1 cellular context compared by ENCODE assay signal in genomic region chr1:167221804-167222610, GRCh38.
TF ChIP-seq lines count a peak whose summit lies in the region.

No MANE protein-coding gene starts in this region.

TF ChIP-seq in HEK293, 187 proteins besides CTCF, POLR2A, EP300 and RAD21 (continued from another document):
- TF ChIP-seq PRDM10 (tag by site-specific recombination; IDR thresholded peaks at IDR 0.05) (peak; percentile 81), ZBTB17 (tag by site-specific recombination; IDR thresholded peaks at IDR 0.05) (peak; percentile 95), ZNF174 (tag by site-specific recombination; IDR thresholded peaks at IDR 0.05) (no peak), SP2 (tag by site-specific recombination; IDR thresholded peaks at IDR 0.05) (peak; percentile 76), ZNF10 (tag by site-specific recombination; IDR thresholded peaks at IDR 0.05) (no peak), ZNF341 (tag by site-specific recombination; IDR thresholded peaks at IDR 0.05; ENCODE audit: low read depth) (peak; percentile 81), ZNF561 (tag by site-specific recombination; IDR thresholded peaks at IDR 0.05; ENCODE audit: borderline replicate concordance) (peak; percentile 45; the same call in 1 of the 2 replicates), GLIS1 (tag by site-specific recombination; IDR thresholded peaks at IDR 0.05) (peak; percentile 3; the same call in 1 of the 2 replicates), YY1 (tag by site-specific recombination; IDR thresholded peaks at IDR 0.05) (peak; percentile 49; the same call in 1 of the 2 replicates), ZBTB7A (tag by site-specific recombination; IDR thresholded peaks at IDR 0.05; ENCODE audit: low read depth) (0 out of 2 replicates have a peak, but pooled peaks have one; percentile 40), GLIS2 (tag by site-specific recombination; IDR thresholded peaks at IDR 0.05) (peak; percentile 93), BCL11B (tag by site-specific recombination; IDR thresholded peaks at IDR 0.05; ENCODE audit: low read depth) (peak; percentile 54; the same call in 1 of the 2 replicates), EGR2 (tag by site-specific recombination; IDR thresholded peaks at IDR 0.05; ENCODE audit: low read depth) (0 out of 2 replicates have a peak, but pooled peaks have one; percentile 43), ELK4 (IDR thresholded peaks at IDR 0.05; ENCODE audit: borderline replicate concordance, low read depth, low read length) (no peak), KLF9 (tag by site-specific recombination; IDR thresholded peaks at IDR 0.05; ENCODE audit: low read depth) (0 out of 2 replicates have a peak, but pooled peaks have one; percentile 37), ZNF629 (tag by site-specific recombination; IDR thresholded peaks at IDR 0.05) (peak; percentile 51), WT1 (tag by site-specific recombination; IDR thresholded peaks at IDR 0.05) (peak; percentile 81), PATZ1 (tag by site-specific recombination; IDR thresholded peaks at IDR 0.05) (peak; percentile 86), ZNF670 (tag by site-specific recombination; IDR thresholded peaks at IDR 0.05; ENCODE audit: low read depth) (no peak), SP7 (tag by site-specific recombination; IDR thresholded peaks at IDR 0.05) (peak; percentile 79), PRDM4 (tag by site-specific recombination; IDR thresholded peaks at IDR 0.05) (0 out of 2 replicates have a peak, but pooled peaks have one; percentile 27), MZF1 (tag by site-specific recombination; IDR thresholded peaks at IDR 0.05; ENCODE audit: borderline replicate concordance) (0 out of 2 replicates have a peak, but pooled peaks have one; percentile 69), ZXDB (tag by site-specific recombination; IDR thresholded peaks at IDR 0.05) (peak; percentile 73), ZNF391 (tag by site-specific recombination; IDR thresholded peaks at IDR 0.05; ENCODE audit: borderline replicate concordance, low read depth) (no peak), ZBTB21 (tag by site-specific recombination; IDR thresholded peaks at IDR 0.05) (0 out of 2 replicates have a peak, but pooled peaks have one; percentile 37), IKZF3 (tag by site-specific recombination; IDR thresholded peaks at IDR 0.05) (0 out of 2 replicates have a peak, but pooled peaks have one; percentile 42), ZNF660 (tag by site-specific recombination; IDR thresholded peaks at IDR 0.05) (peak; percentile 67; the same call in 1 of the 2 replicates), ZNF449 (tag by site-specific recombination; IDR thresholded peaks at IDR 0.05) (peak; percentile 47), ZBTB26 (tag by site-specific recombination; optimal IDR thresholded peaks at IDR 0.05) (peak; percentile 21), ZIC2 (tag by site-specific recombination; IDR thresholded peaks at IDR 0.05) (peak; percentile 52), ZNF394 (tag by site-specific recombination; IDR thresholded peaks at IDR 0.05; ENCODE audit: borderline replicate concordance) (peak; percentile 57; the same call in 1 of the 2 replicates), PRDM6 (tag by site-specific recombination; IDR thresholded peaks at IDR 0.05) (peak; percentile 82)
- TF ChIP-seq, protein P1, sequence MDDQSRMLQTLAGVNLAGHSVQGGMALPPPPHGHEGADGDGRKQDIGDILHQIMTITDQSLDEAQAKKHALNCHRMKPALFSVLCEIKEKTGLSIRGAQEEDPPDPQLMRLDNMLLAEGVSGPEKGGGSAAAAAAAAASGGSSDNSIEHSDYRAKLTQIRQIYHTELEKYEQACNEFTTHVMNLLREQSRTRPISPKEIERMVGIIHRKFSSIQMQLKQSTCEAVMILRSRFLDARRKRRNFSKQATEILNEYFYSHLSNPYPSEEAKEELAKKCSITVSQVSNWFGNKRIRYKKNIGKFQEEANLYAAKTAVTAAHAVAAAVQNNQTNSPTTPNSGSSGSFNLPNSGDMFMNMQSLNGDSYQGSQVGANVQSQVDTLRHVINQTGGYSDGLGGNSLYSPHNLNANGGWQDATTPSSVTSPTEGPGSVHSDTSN (CRISPR knock-in tag; IDR thresholded peaks at IDR 0.05): no peak
- TF ChIP-seq, protein P2, sequence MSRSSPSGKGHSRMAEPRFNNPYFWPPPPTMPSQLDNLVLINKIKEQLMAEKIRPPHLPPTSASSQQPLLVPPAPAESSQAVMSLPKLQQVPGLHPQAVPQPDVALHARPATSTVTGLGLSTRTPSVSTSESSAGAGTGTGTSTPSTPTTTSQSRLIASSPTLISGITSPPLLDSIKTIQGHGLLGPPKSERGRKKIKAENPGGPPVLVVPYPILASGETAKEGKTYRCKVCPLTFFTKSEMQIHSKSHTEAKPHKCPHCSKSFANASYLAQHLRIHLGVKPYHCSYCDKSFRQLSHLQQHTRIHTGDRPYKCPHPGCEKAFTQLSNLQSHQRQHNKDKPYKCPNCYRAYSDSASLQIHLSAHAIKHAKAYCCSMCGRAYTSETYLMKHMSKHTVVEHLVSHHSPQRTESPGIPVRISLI (tag by site-specific recombination; IDR thresholded peaks at IDR 0.05): peak; percentile 72
- TF ChIP-seq, protein P3, sequence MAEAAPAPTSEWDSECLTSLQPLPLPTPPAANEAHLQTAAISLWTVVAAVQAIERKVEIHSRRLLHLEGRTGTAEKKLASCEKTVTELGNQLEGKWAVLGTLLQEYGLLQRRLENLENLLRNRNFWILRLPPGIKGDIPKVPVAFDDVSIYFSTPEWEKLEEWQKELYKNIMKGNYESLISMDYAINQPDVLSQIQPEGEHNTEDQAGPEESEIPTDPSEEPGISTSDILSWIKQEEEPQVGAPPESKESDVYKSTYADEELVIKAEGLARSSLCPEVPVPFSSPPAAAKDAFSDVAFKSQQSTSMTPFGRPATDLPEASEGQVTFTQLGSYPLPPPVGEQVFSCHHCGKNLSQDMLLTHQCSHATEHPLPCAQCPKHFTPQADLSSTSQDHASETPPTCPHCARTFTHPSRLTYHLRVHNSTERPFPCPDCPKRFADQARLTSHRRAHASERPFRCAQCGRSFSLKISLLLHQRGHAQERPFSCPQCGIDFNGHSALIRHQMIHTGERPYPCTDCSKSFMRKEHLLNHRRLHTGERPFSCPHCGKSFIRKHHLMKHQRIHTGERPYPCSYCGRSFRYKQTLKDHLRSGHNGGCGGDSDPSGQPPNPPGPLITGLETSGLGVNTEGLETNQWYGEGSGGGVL (tag by site-specific recombination; IDR thresholded peaks at IDR 0.05): peak; percentile 81
